8 cellular contexts compared by ENCODE assay signal in genomic region chr19:6412111-6412999, GRCh38. TPM values are rescaled to one million over a fixed set of nuclear protein-coding genes. Genes with fewer than 3 reads are reported as not detected.
DNase-seq lines count a peak whose midpoint lies in the region; ATAC-seq and TF ChIP-seq lines count a peak whose summit lies in the region.

No MANE protein-coding gene starts in this region.

- TF ChIP-seq CTCF in AG09309 (IDR thresholded peaks at IDR 0.05; ENCODE audit: control insufficient read depth, insufficient read depth, low read depth, low read length, missing control alignments) (peak; percentile 49), dorsolateral prefrontal cortex (IDR thresholded peaks at IDR 0.05 in 54 of 56, conservative IDR thresholded peaks at IDR 0.05 in 2 of 56; ENCODE audit: low read depth in 1 of 56, partially characterized antibody in 56 of 56) (peak in 52 of 56 donors; percentile 11 to 65 (median 44))

- H3K4me1 Mint-ChIP-seq in naive thymus-derived CD8-positive, alpha-beta T cell, result peaks cover 0 to 2% (median 0%) of the 10 kb centered on the region in 4 donors

- no peaks in the 10 kb centered on the region for H3K27me3 Mint-ChIP-seq in naive thymus-derived CD8-positive, alpha-beta T cell

- POLR2A ChIA-PET in naive thymus-derived CD8-positive, alpha-beta T cell (lab: Charles Lee), result no interaction called here

- peak; percentile 12 for TF ChIP-seq POLR2A in GM19099 (IDR thresholded peaks at IDR 0.05; ENCODE audit: extremely low read depth, insufficient read length, low read depth)

- intact Hi-C loops in dorsolateral prefrontal cortex (cut with DNase I), result no loop called here

- no peak overlapping the region for H3K4me3 ChIP-seq in AG09309 (ENCODE audit: control insufficient read depth, low read depth, low read length)
- H3K4me3 ChIP-seq in dorsolateral prefrontal cortex, result no peak overlapping the region

- H3K36me3 Mint-ChIP-seq in naive thymus-derived CD8-positive, alpha-beta T cell, result peaks cover 0 to 38% (median 0%) of the 10 kb centered on the region in 3 donors

- peak overlapping the region in 30 of 59 donors; percentile 4 to 72 (median 46) for H3K27ac ChIP-seq in dorsolateral prefrontal cortex

- ATAC-seq in naive thymus-derived CD8-positive, alpha-beta T cell, result peak; percentile 83 to 87
- no peak for ATAC-seq in GM21529 (IDR thresholded peaks at IDR 0.05; ENCODE audit: unreplicated experiment)

- H3K27me3 ChIP-seq in dorsolateral prefrontal cortex, result no peaks in the 10 kb centered on the region

- H3K9me3 Mint-ChIP-seq in naive thymus-derived CD8-positive, alpha-beta T cell, result no peaks in the 10 kb centered on the region

- H3K27ac Mint-ChIP-seq in naive thymus-derived CD8-positive, alpha-beta T cell, result no peak overlapping the region

- H3K4me3 Mint-ChIP-seq in naive thymus-derived CD8-positive, alpha-beta T cell, result no peak overlapping the region

- no peak for DNase-seq in AG09309 (ENCODE audit: low read depth)
- DNase-seq in T-helper 9 cell, result peak; percentile 40
- no peak for DNase-seq in dorsolateral prefrontal cortex
- peak; percentile 29 to 68 (median 50) for DNase-seq in naive thymus-derived CD8-positive, alpha-beta T cell
- DNase-seq in cerebellar nuclear complex (lab: John Stamatoyannopoulos, UW), result no peak
- no peak for DNase-seq in superior temporal gyrus (ENCODE audit: extremely low spot score)

RNA-seq across cellular contexts. Expression of gene KHSRP, which starts 12.3 kb away (rescaled TPM):
- total RNA-seq in dorsolateral prefrontal cortex, result 100 to 1,000 TPM; 138 to 218 (median 173) TPM
- total RNA-seq in naive thymus-derived CD8-positive, alpha-beta T cell, result 100 to 1,000 TPM; 159 to 167 TPM
- polyA plus RNA-seq in naive thymus-derived CD8-positive, alpha-beta T cell, result 10 to 100 TPM; 14.5 to 26.2 (median 14.7) TPM

RNA-seq across cellular contexts. Expression of gene GTF2F1, which starts 19.4 kb away (rescaled TPM):
- total RNA-seq in dorsolateral prefrontal cortex, result 10 to 100 TPM; 30.4 to 92.6 (median 66.4) TPM
- 10 to 100 TPM; 54.1 to 64.8 TPM for total RNA-seq in naive thymus-derived CD8-positive, alpha-beta T cell
- 10 to 100 TPM; 16.3 to 30.1 (median 20.6) TPM for polyA plus RNA-seq in naive thymus-derived CD8-positive, alpha-beta T cell

RNA-seq across cellular contexts. Expression of gene SLC25A41, which starts 21.2 kb away (rescaled TPM):
- total RNA-seq in dorsolateral prefrontal cortex, result 10 to 100 TPM in 1 of 120 experiments, 1 to 10 TPM in 119; 1.1 to 11.0 (median 4.3) TPM
- total RNA-seq in naive thymus-derived CD8-positive, alpha-beta T cell, result under 1 TPM; 0.62 to 0.96 TPM
- under 1 TPM in 1 of 3 donors, not detected in 2; 0.38 TPM for polyA plus RNA-seq in naive thymus-derived CD8-positive, alpha-beta T cell

RNA-seq across cellular contexts. Expression of gene PSPN, which starts 36.6 kb away (rescaled TPM):
- total RNA-seq in dorsolateral prefrontal cortex, result 1 to 10 TPM; 1.6 to 9.6 (median 3.6) TPM
- total RNA-seq in naive thymus-derived CD8-positive, alpha-beta T cell, result 1 to 10 TPM; 3.3 to 3.7 TPM
- polyA plus RNA-seq in naive thymus-derived CD8-positive, alpha-beta T cell, result 1 to 10 TPM in 2 of 3 donors, under 1 TPM in 1; 0.50 to 1.2 (median 1.1) TPM

RNA-seq across cellular contexts. Expression of gene ALKBH7, which starts 39.8 kb away (rescaled TPM):
- total RNA-seq in dorsolateral prefrontal cortex, result 10 to 100 TPM; 39.9 to 75.3 (median 52.4) TPM
- total RNA-seq in naive thymus-derived CD8-positive, alpha-beta T cell, result 10 to 100 TPM; 73.7 TPM
- 100 to 1,000 TPM; 130 to 162 (median 144) TPM for polyA plus RNA-seq in naive thymus-derived CD8-positive, alpha-beta T cell

Comparison
In these comparisons a context has a peak if more than half of its experiments do, and no peak if none do; other contexts are left out.
1. DNase-seq: peak in T-helper 9 cell (single experiment) and naive thymus-derived CD8-positive, alpha-beta T cell (10 of 10); none in AG09309 (single experiment), dorsolateral prefrontal cortex (0 of 10), cerebellar nuclear complex (0 of 2) and superior temporal gyrus (single experiment).